Comparison of ENCODE assay signal across 20 cellular contexts in genomic region chr13:63421113-63421512, GRCh38.
DNase-seq lines count a peak whose midpoint lies in the region; ATAC-seq and TF ChIP-seq lines count a peak whose summit lies in the region.
"Had no signal": no experiment of that assay in that cellular context is flagged by ENCODE, and none has a peak within 500 bp of the region (broad histone marks: within the 10 kb centered on the region; RNA-seq: fewer than 3 reads in every experiment).

No MANE protein-coding gene starts in this region.

- no peak overlapping the region for H2BK5ac ChIP-seq in IMR-90 (ENCODE audit: low read depth, low read length, poor library complexity, severe bottlenecking)

- no peak overlapping the region for H3K9ac ChIP-seq in IMR-90 (ENCODE audit: low read depth, low read length)
- no peak overlapping the region for H3K9ac ChIP-seq in OCI-LY3 (ENCODE audit: low read length)
- H3K9ac ChIP-seq in neural cell (ENCODE audit: low read length): no peak overlapping the region
- H3K9ac ChIP-seq: BLaER1 had no signal

- H4K8ac ChIP-seq in IMR-90 (ENCODE audit: low read depth in 2 of 2, low read length in 2 of 2): no peak overlapping the region

- no CpG with 5 or more reads among the region's 3 CpGs for WGBS in IMR-90 (ENCODE audit: extremely low coverage in 2 of 2, insufficient read length in 1 of 2), 2 experiments

- H2AK9ac ChIP-seq in IMR-90 (replicated peaks; ENCODE audit: low read depth, low read length, poor library complexity): no peak overlapping the region

- H3K14ac ChIP-seq in IMR-90 (replicated peaks; ENCODE audit: low read depth, low read length): no peak overlapping the region

- no peaks in the 10 kb centered on the region for H3K27me3 Mint-ChIP-seq in CD8-positive, alpha-beta T cell (ENCODE audit: low read depth)
- H3K27me3 Mint-ChIP-seq: CD4-positive, alpha-beta memory T cell; CD4-positive, CD25-positive, alpha-beta regulatory T cell had no signal

- no peak for DNase-seq in HEK293T (ENCODE audit: extremely low spot score)
- DNase-seq in IMR-90: no peak
- DNase-seq in NOMO-1 treated with DMSO at 0.1 percent for 48 hours (lab: John Stamatoyannopoulos, UW; ENCODE audit: unreplicated experiment): no peak
- no peak for DNase-seq in HT-29 (ENCODE audit: low spot score)
- DNase-seq in CD8-positive, alpha-beta T cell: no peak
- no peak for DNase-seq in nucleus accumbens (lab: John Stamatoyannopoulos, UW)
- DNase-seq: 8988T; ACHN; BE2C; C1 segment of cervical spinal cord; Caco-2; Calu3; CD4-positive, alpha-beta memory T cell; CD4-positive, CD25-positive, alpha-beta regulatory T cell; DMS79 treated with DMSO at 0.1 percent for 48 hours; GF-D8 had no signal

- no peak overlapping the region for H4K91ac ChIP-seq in IMR-90 (ENCODE audit: insufficient read depth, low read depth, low read length)

- in situ Hi-C loops in IMR-90 (cut with MboI; ENCODE audit: low sequenced_read_pairs): no loop called here

- dilution Hi-C loops in IMR-90 (cut with HindIII; ENCODE audit: low sequenced_read_pairs, unreplicated experiment): no loop called here

- no peak for TF ChIP-seq POLR2A in IMR-90 (IDR thresholded peaks at IDR 0.05; ENCODE audit: low read depth, low read length)

- no peaks in the 10 kb centered on the region for H3K79me2 ChIP-seq in OCI-LY3 (ENCODE audit: low read length)
- no peaks in the 10 kb centered on the region for H3K79me2 ChIP-seq in neural cell (replicated peaks; ENCODE audit: insufficient read depth, low read length)

- TF ChIP-seq CTCF in IMR-90 (conservative IDR thresholded peaks at IDR 0.05; ENCODE audit: low read depth, low read length) (no peak), OCI-LY3 (IDR thresholded peaks at IDR 0.05; ENCODE audit: low read depth, low read length) (no peak), neural cell (IDR thresholded peaks at IDR 0.05; ENCODE audit: poor library complexity, severe bottlenecking) (no peak)
- no peak for TF ChIP-seq CTCF in CD8-positive, alpha-beta T cell (IDR thresholded peaks at IDR 0.05)

- H3K9me3 ChIP-seq in IMR-90 (ENCODE audit: control insufficient read depth, insufficient read depth, low read length) (no peaks in the 10 kb centered on the region), OCI-LY3 (ENCODE audit: insufficient read depth, low read length) (no peaks in the 10 kb centered on the region), neural cell (ENCODE audit: low read length) (no peaks in the 10 kb centered on the region)
- no peaks in the 10 kb centered on the region for H3K9me3 ChIP-seq in CD8-positive, alpha-beta T cell (ENCODE audit: low read length)
- H3K9me3 ChIP-seq: BE2C, BLaER1, Caco-2 had no signal

- no peaks in the 10 kb centered on the region for H3K36me3 ChIP-seq in IMR-90 (ENCODE audit: control insufficient read depth, insufficient read depth, low read length)
- no peaks in the 10 kb centered on the region for H3K36me3 ChIP-seq in OCI-LY3 (replicated peaks; ENCODE audit: low read depth, low read length)
- H3K36me3 ChIP-seq in neural cell (ENCODE audit: insufficient read depth, low read length): no peaks in the 10 kb centered on the region
- no peaks in the 10 kb centered on the region for H3K36me3 ChIP-seq in CD8-positive, alpha-beta T cell (ENCODE audit: insufficient read depth, low read length)
- H3K36me3 ChIP-seq: BE2C, BLaER1 had no signal

- CTCF ChIA-PET in HEK293T (lab: Yijun Ruan, JAX) (interaction anchor here (0.6 kb wide), 1 partner anchor 119 kb away, joined by 3 read pairs; no protein-coding TSS in a partner anchor), IMR-90 (lab: Yijun Ruan, JAX) (no interaction called here)
- CTCF ChIA-PET in CD8-positive, alpha-beta T cell (lab: Charles Lee): no interaction called here

- H3F3A ChIP-seq in neural cell (ENCODE audit: insufficient read depth, low read length, poor library complexity, severe bottlenecking): no peaks in the 10 kb centered on the region

- H4K20me1 ChIP-seq in IMR-90 (ENCODE audit: insufficient read depth, low read length) (no peaks in the 10 kb centered on the region), OCI-LY3 (ENCODE audit: insufficient read depth, low read length) (no peaks in the 10 kb centered on the region), neural cell (ENCODE audit: insufficient read depth) (no peaks in the 10 kb centered on the region)
- H4K20me1 ChIP-seq: BLaER1 had no signal

- H3K4me2 ChIP-seq in IMR-90 (ENCODE audit: low read depth, low read length) (no peak overlapping the region), OCI-LY3 (ENCODE audit: low read length) (no peak overlapping the region), neural cell (ENCODE audit: low read length) (no peak overlapping the region)
- H3K4me2 ChIP-seq: BLaER1 had no signal

- POLR2A ChIA-PET in HEK293T (lab: Yijun Ruan, JAX) (no interaction called here), IMR-90 (lab: Charles Lee; ENCODE audit: unreplicated experiment) (no interaction called here)
- POLR2A ChIA-PET in CD8-positive, alpha-beta T cell (lab: Charles Lee): no interaction called here

- H3K79me1 ChIP-seq in IMR-90 (ENCODE audit: low read depth in 1 of 2, low read length in 2 of 2): no peaks in the 10 kb centered on the region

- H4K5ac ChIP-seq in IMR-90 (ENCODE audit: low read depth, low read length): no peak overlapping the region

- no peak overlapping the region for H2BK20ac ChIP-seq in IMR-90 (ENCODE audit: low read depth, low read length)

- H3K4me3 Mint-ChIP-seq in CD8-positive, alpha-beta T cell: no peak overlapping the region
- H3K4me3 Mint-ChIP-seq: CD14-positive monocyte; CD4-positive, alpha-beta memory T cell; CD4-positive, CD25-positive, alpha-beta regulatory T cell had no signal

- H3K9me2 ChIP-seq in neural cell (ENCODE audit: insufficient read depth, low read length): no peaks in the 10 kb centered on the region

- no peak overlapping the region for H2BK15ac ChIP-seq in IMR-90 (ENCODE audit: low read depth, low read length)

- no peak overlapping the region for H3K56ac ChIP-seq in IMR-90 (ENCODE audit: extremely low read depth, insufficient read depth, low read length)

- H2AFZ ChIP-seq in IMR-90 (replicated peaks; ENCODE audit: low read length, poor library complexity) (no peak overlapping the region), OCI-LY3 (ENCODE audit: low read depth, low read length) (peak overlapping the region; percentile 32; the same call in 1 of the 2 replicates), neural cell (ENCODE audit: low read depth, low read length) (no peak overlapping the region)

- TF ChIP-seq RAD21 in IMR-90 (IDR thresholded peaks at IDR 0.05; ENCODE audit: low read length) (no peak), neural cell (conservative IDR thresholded peaks at IDR 0.05) (no peak)

- no peak overlapping the region for H3K23ac ChIP-seq in IMR-90 (ENCODE audit: low read depth, low read length)

- H3K18ac ChIP-seq in IMR-90 (ENCODE audit: low read depth, low read length): no peak overlapping the region

- H3K9me1 ChIP-seq in IMR-90 (ENCODE audit: insufficient read depth, low read length): no peaks in the 10 kb centered on the region

- H3K4me1 ChIP-seq in IMR-90 (ENCODE audit: control insufficient read depth, insufficient read depth, low read length) (peaks cover 1% of the 10 kb centered on the region; the same call in 1 of the 2 replicates), OCI-LY3 (ENCODE audit: low read length) (no peaks in the 10 kb centered on the region)
- no peaks in the 10 kb centered on the region for H3K4me1 ChIP-seq in CD8-positive, alpha-beta T cell (ENCODE audit: insufficient read depth, low read length)
- H3K4me1 ChIP-seq: BE2C, BLaER1 had no signal

- no peak for TF ChIP-seq EP300 in neural cell (conservative IDR thresholded peaks at IDR 0.05; ENCODE audit: poor library complexity, severe bottlenecking)

- ATAC-seq in IMR-90 (ENCODE audit: low read depth): no peak
- ATAC-seq in CD8-positive, alpha-beta T cell: no peak

- H3K27me3 ChIP-seq in IMR-90 (ENCODE audit: control insufficient read depth, insufficient read depth, low read length): no peaks in the 10 kb centered on the region
- no peaks in the 10 kb centered on the region for H3K27me3 ChIP-seq in OCI-LY3 (ENCODE audit: low read depth, low read length)
- no peaks in the 10 kb centered on the region for H3K27me3 ChIP-seq in neural cell (ENCODE audit: insufficient read depth, low read depth, low read length)
- H3K27me3 ChIP-seq in CD8-positive, alpha-beta T cell (ENCODE audit: insufficient read depth, low read length): no peaks in the 10 kb centered on the region
- H3K27me3 ChIP-seq: BE2C, BLaER1 had no signal

- no peak overlapping the region for H2AK5ac ChIP-seq in IMR-90 (ENCODE audit: low read depth, low read length)

- H3K4ac ChIP-seq in IMR-90 (ENCODE audit: low read depth, low read length): no peak overlapping the region

- intact Hi-C loops in IMR-90 (cut with micrococcal nuclease): no loop called here
- intact Hi-C loops in CD8-positive, alpha-beta T cell (cut with DNase I, micrococcal nuclease): no loop called here

- no peaks in the 10 kb centered on the region for H3K36me3 Mint-ChIP-seq in CD8-positive, alpha-beta T cell
- H3K36me3 Mint-ChIP-seq: CD14-positive monocyte; CD4-positive, alpha-beta memory T cell; CD4-positive, CD25-positive, alpha-beta regulatory T cell had no signal

- H3K4me3 ChIP-seq in IMR-90 (ENCODE audit: insufficient read depth, low read depth, low read length): no peak overlapping the region
- H3K4me3 ChIP-seq in OCI-LY3 (ENCODE audit: low read length): no peak overlapping the region
- H3K4me3 ChIP-seq in neural cell (ENCODE audit: low read length): peak overlapping the region; percentile 3
- H3K4me3 ChIP-seq in CD8-positive, alpha-beta T cell (ENCODE audit: low read depth, low read length): no peak overlapping the region
- H3K4me3 ChIP-seq: BLaER1 had no signal

- peaks cover 21% of the 10 kb centered on the region for H3K9me3 Mint-ChIP-seq in CD8-positive, alpha-beta T cell

- no peak overlapping the region for H3K27ac Mint-ChIP-seq in CD8-positive, alpha-beta T cell
- H3K27ac Mint-ChIP-seq: CD14-positive monocyte; CD4-positive, alpha-beta memory T cell; CD4-positive, CD25-positive, alpha-beta regulatory T cell had no signal

- H3K27ac ChIP-seq in IMR-90 (ENCODE audit: insufficient read depth, low read length) (no peak overlapping the region), OCI-LY3 (ENCODE audit: low read length) (no peak overlapping the region), neural cell (ENCODE audit: low read length) (no peak overlapping the region)
- no peak overlapping the region for H3K27ac ChIP-seq in CD8-positive, alpha-beta T cell (ENCODE audit: low read depth, low read length)
- H3K27ac ChIP-seq: BLaER1 had no signal

- no peaks in the 10 kb centered on the region for H3K4me1 Mint-ChIP-seq in CD8-positive, alpha-beta T cell (ENCODE audit: low read depth)
- H3K4me1 Mint-ChIP-seq: CD14-positive monocyte; CD4-positive, alpha-beta memory T cell had no signal

- no peak overlapping the region for H2BK120ac ChIP-seq in IMR-90 (ENCODE audit: low read depth, low read length)

- BruUV-seq in IMR-90 (replicated peaks; lab: Mats Ljungman, UMichigan): no TSS peak

TF ChIP-seq in IMR-90, 13 proteins besides CTCF, POLR2A, EP300 and RAD21 (continues in another document):
- no peak for TF ChIP-seq SMC3 (IDR thresholded peaks at IDR 0.05; ENCODE audit: low read depth, low read length)
- no peak for TF ChIP-seq MAFK (IDR thresholded peaks at IDR 0.05; ENCODE audit: low read depth, low read length)
